8 cellular contexts compared by ENCODE assay signal in the genomic region with DNA sequence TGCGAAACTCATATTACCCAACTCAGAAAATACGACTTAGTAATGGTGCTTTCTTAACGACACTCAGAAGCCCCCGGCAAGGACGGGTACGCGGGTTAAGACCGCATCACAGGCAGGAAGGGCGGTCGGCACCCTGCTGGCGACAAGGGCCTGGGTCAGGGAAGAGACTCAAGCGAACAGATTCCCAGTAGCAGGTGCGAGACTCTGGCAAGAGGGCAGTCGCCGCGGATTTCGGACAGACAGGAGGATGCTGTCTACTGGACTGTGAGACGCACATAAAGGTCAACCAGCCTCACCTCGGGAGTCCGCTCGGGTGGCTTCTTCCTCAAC. TPM values are rescaled to one million over a fixed set of nuclear protein-coding genes. Genes with fewer than 3 reads are reported as not detected.
A peak's percentile ranks its signal among the peaks of the same experiment; 100 is the strongest.
DNase-seq lines count a peak whose midpoint lies in the region; ATAC-seq and TF ChIP-seq lines count a peak whose summit lies in the region.

No MANE protein-coding gene starts in this region.

- H4K20me1 ChIP-seq in smooth muscle cell (ENCODE audit: low read depth) = peaks cover 9% of the 10 kb centered on the region

- no peaks in the 10 kb centered on the region for H3K27me3 ChIP-seq in iPS-15b (ENCODE audit: control insufficient read depth, insufficient read depth, low read length)
- H3K27me3 ChIP-seq in smooth muscle cell (ENCODE audit: low read depth) = no peaks in the 10 kb centered on the region

- H3K9ac ChIP-seq in SK-N-MC (ENCODE audit: insufficient read length) = peak overlapping the region; percentile 94
- peak overlapping the region; percentile 95 for H3K9ac ChIP-seq in iPS-15b (ENCODE audit: low read depth, low read length)
- peak overlapping the region; percentile 85 for H3K9ac ChIP-seq in smooth muscle cell (ENCODE audit: low read depth)

- TF ChIP-seq CTCF in astrocyte of the cerebellum (IDR thresholded peaks at IDR 0.05; ENCODE audit: low read depth, low read length, missing control alignments) (no peak), smooth muscle cell (IDR thresholded peaks at IDR 0.05; ENCODE audit: borderline replicate concordance, insufficient read depth, poor library complexity, severe bottlenecking) (no peak)

- H3K4me1 ChIP-seq in iPS-15b (ENCODE audit: control insufficient read depth, insufficient read depth, low read length) = peaks cover 4% of the 10 kb centered on the region
- peaks cover 16% of the 10 kb centered on the region for H3K4me1 ChIP-seq in smooth muscle cell (ENCODE audit: low read depth)

- H2AFZ ChIP-seq in smooth muscle cell (ENCODE audit: low read depth) = peak overlapping the region; percentile 59

- in situ Hi-C loops in astrocyte of the cerebellum (cut with HindIII; ENCODE audit: low sequenced_read_pairs) = no loop called here

- DNase-seq in COR-L47 (lab: John Stamatoyannopoulos, UW) (peak; percentile 44), SK-N-MC (ENCODE audit: low read depth, low spot score) (no peak), astrocyte of the cerebellum (ENCODE audit: low read depth) (no peak), smooth muscle cell (lab: John Stamatoyannopoulos, UW; ENCODE audit: unreplicated experiment) (no peak), foreskin melanocyte (no peak)

- H3F3A ChIP-seq in smooth muscle cell (ENCODE audit: low read depth) = peaks cover 5% of the 10 kb centered on the region

- peak overlapping the region; percentile 88 for H3K4me2 ChIP-seq in smooth muscle cell

- H3K9me3 ChIP-seq in SK-N-MC (ENCODE audit: low read depth, low read length) = no peaks in the 10 kb centered on the region
- no peaks in the 10 kb centered on the region for H3K9me3 ChIP-seq in iPS-15b (ENCODE audit: control insufficient read depth, insufficient read depth, low read length)
- H3K9me3 ChIP-seq in smooth muscle cell (replicated peaks; ENCODE audit: low read depth) = no peaks in the 10 kb centered on the region

- peak overlapping the region; percentile 83 for H3K27ac ChIP-seq in SK-N-MC
- peak overlapping the region; percentile 97 for H3K27ac ChIP-seq in smooth muscle cell (ENCODE audit: low read depth)

- peak overlapping the region; percentile 92 for H3K4me3 ChIP-seq in SK-N-MC
- peak overlapping the region; percentile 97 for H3K4me3 ChIP-seq in astrocyte of the cerebellum (ENCODE audit: low read depth, low read length)
- H3K4me3 ChIP-seq in iPS-15b (ENCODE audit: low read depth, low read length) = peak overlapping the region; percentile 98
- H3K4me3 ChIP-seq in smooth muscle cell = peak overlapping the region; percentile 74

- peaks cover 47% of the 10 kb centered on the region for H3K79me2 ChIP-seq in smooth muscle cell (ENCODE audit: low read depth)

- under 1% methylated on average over 21 of the region's 21 CpGs for WGBS in smooth muscle cell (ENCODE audit: low lambda C conversion rate)

- no peaks in the 10 kb centered on the region for H3K36me3 ChIP-seq in SK-N-MC (ENCODE audit: insufficient read depth, low read length)
- H3K36me3 ChIP-seq in iPS-15b (ENCODE audit: control insufficient read depth, insufficient read depth, low read length) = no peaks in the 10 kb centered on the region
- no peaks in the 10 kb centered on the region for H3K36me3 ChIP-seq in smooth muscle cell (ENCODE audit: low read depth)

- ATAC-seq in GM19455 (IDR thresholded peaks at IDR 0.05; ENCODE audit: unreplicated experiment) = peak; percentile 31
- ATAC-seq in HG03558 (IDR thresholded peaks at IDR 0.05; ENCODE audit: extremely low read depth, unreplicated experiment) = peak; percentile 9

RNA-seq across cellular contexts. Expression of gene RAPGEF6, which starts 0.4 kb away (rescaled TPM):
- total RNA-seq in smooth muscle cell = 10.3 and 13.3 TPM in 2 replicates
- 1.9 and 3.6 TPM in 2 replicates for polyA plus RNA-seq in smooth muscle cell
